ENCODE assay signal across 8 cellular contexts in genomic region chr19:51338563-51339312, GRCh38.
A peak's percentile ranks its signal among the peaks of the same experiment; 100 is the strongest.
DNase-seq lines count a peak whose midpoint lies in the region; ATAC-seq and TF ChIP-seq lines count a peak whose summit lies in the region.

No MANE protein-coding gene starts in this region.

- TF ChIP-seq CTCF in GM12873 (IDR thresholded peaks at IDR 0.05; ENCODE audit: insufficient read depth, low read depth, low read length, missing control alignments): peak; percentile 78

- peak; percentile 53 for ATAC-seq in HG02610 (IDR thresholded peaks at IDR 0.05; ENCODE audit: unreplicated experiment)

- peak; percentile 30 for DNase-seq in NCI-H2029 treated with DMSO at 0.1 percent for 48 hours (lab: John Stamatoyannopoulos, UW)
- peak; percentile 87 for DNase-seq in activated CD4-positive, CD25-positive, alpha-beta regulatory T cell treated with anti-CD3 and anti-CD28 coated beads, Interleukin-2, amount 50 U/mL, for 72 hours
- peak; percentile 85 for DNase-seq in cerebellar cortex (ENCODE audit: low spot score)
- DNase-seq in kidney glomerular epithelial cell (lab: John Stamatoyannopoulos, UW): peak; percentile 89
- DNase-seq in stimulated activated CD4-positive, alpha-beta T cell treated with anti-CD3 and anti-CD28 coated beads, Interleukin-15, amount 100 ng/mL, for 24 hours: peak; percentile 94
- no peak for DNase-seq in NCI-H1694 treated with DMSO at 0.1 percent for 48 hours (lab: John Stamatoyannopoulos, UW)
